Comparison of ENCODE assay signal across 11 cellular contexts in the genomic region with DNA sequence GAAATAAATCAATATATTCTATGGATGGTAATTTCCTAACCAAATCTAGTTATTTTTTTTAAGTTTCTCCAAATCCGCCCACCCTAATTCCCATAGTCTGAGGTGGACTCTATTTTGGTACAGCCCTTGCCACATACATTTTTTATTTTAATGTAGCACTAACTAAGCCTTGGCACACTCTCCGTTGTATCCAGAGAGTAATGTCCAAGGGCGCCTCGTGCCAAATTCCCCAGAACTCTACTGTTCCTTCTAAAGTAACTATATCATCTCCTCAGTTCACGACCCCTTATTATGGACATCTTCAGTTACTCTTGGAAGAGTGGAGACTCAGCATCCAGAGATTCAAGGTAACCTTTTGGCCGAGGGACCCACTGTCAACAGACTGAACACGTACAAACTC. TPM values are rescaled to one million over a fixed set of nuclear protein-coding genes. Genes with fewer than 3 reads are reported as not detected.
DNase-seq lines count a peak whose midpoint lies in the region; ATAC-seq, FAIRE-seq and TF ChIP-seq lines count a peak whose summit lies in the region.
"Had no signal": no experiment of that assay in that cellular context is flagged by ENCODE, and none has a peak within 500 bp of the region (broad histone marks: within the 10 kb centered on the region; RNA-seq: fewer than 3 reads in every experiment).

No MANE protein-coding gene starts in this region.

- CTCF ChIA-PET in H1 (lab: Charles Lee; ENCODE audit: partially characterized antibody), result no interaction called here

- peaks cover 18% of the 10 kb centered on the region for H3K27me3 ChIP-seq in HUES64 (ENCODE audit: insufficient read depth, low read length)
- peaks cover 0 to 8% (median 3%) of the 10 kb centered on the region in 4 experiments; a peak in 4 of 7 replicates for H3K27me3 ChIP-seq in H1 (replicated peaks in 1 of 4; ENCODE audit: control insufficient read depth in 3 of 4, extremely low read depth in 1 of 4, insufficient read depth in 3 of 4, low read length in 3 of 4)
- H3K27me3 ChIP-seq in muscle layer of colon (ENCODE audit: control insufficient read depth in 1 of 2, insufficient read depth in 2 of 2, low read length in 2 of 2), result no peaks in the 10 kb centered on the region

- H4K5ac ChIP-seq in H1 (ENCODE audit: insufficient read length, low read depth, low read length), result no peak overlapping the region

- no peak overlapping the region for H3K27ac ChIP-seq in HUES64 (ENCODE audit: low read depth, low read length)
- no peak overlapping the region for H3K27ac ChIP-seq in H1 (ENCODE audit: low read depth, low read length)
- peak overlapping the region; percentile 79 for H3K27ac ChIP-seq in muscle layer of colon (ENCODE audit: low read depth, low read length)

- no peak for TF ChIP-seq EP300 in H1 (IDR thresholded peaks at IDR 0.05; ENCODE audit: borderline replicate concordance in 1 of 2, low read depth in 2 of 2, low read length in 2 of 2)

- DNase-seq in H1 (ENCODE audit: low read depth in 1 of 2, low spot score in 2 of 2) (no peak), type B pancreatic cell (ENCODE audit: extremely low spot score, unreplicated experiment) (no peak), lower leg skin (ENCODE audit: low spot score in 2 of 2) (no peak)
- DNase-seq in NK-92 treated with Interleukin-12 subunit alpha and Interleukin-12 subunit beta, amount 100 ng/mL, for 24 hours (lab: John Stamatoyannopoulos, UW), result no peak
- DNase-seq: DND-41, NCI-H2171, spleen had no signal

- H3K27me3 Mint-ChIP-seq in type B pancreatic cell, result peaks cover 29% of the 10 kb centered on the region

- no peak overlapping the region for H3K4ac ChIP-seq in H1 (replicated peaks; ENCODE audit: insufficient read length, low read depth, low read length)

- H3K23ac ChIP-seq in H1 (ENCODE audit: insufficient read length), result no peak overlapping the region

- H3K9me3 ChIP-seq in HUES64 (ENCODE audit: insufficient read depth, low read depth, low read length), result no peaks in the 10 kb centered on the region
- H3K9me3 ChIP-seq in H1 (ENCODE audit: insufficient read depth in 2 of 2, low read depth in 1 of 2, low read length in 1 of 2), result no peaks in the 10 kb centered on the region
- no peaks in the 10 kb centered on the region for H3K9me3 ChIP-seq in muscle layer of colon (ENCODE audit: low read length)
- H3K9me3 ChIP-seq: spleen had no signal

- no peaks in the 10 kb centered on the region for H3K36me3 Mint-ChIP-seq in type B pancreatic cell
- H3K36me3 Mint-ChIP-seq: stimulated activated memory B cell treated with anti-CD40 and anti-IgM and Interleukin-4, amounts not matched to agents 10 μg/mL and 1 μg/mL and 100 μg/mL, for 72 hours had no signal

- peaks cover 5% of the 10 kb centered on the region for H3K9me3 Mint-ChIP-seq in type B pancreatic cell

- H3K79me1 ChIP-seq in H1 (ENCODE audit: low read depth, low read length), result no peaks in the 10 kb centered on the region; the same call in 1 of the 2 replicates

- peaks cover 0 to 12% of the 10 kb centered on the region in 2 experiments; a peak in 2 of 4 replicates for H3K79me2 ChIP-seq in H1 (ENCODE audit: control insufficient read depth in 1 of 2, insufficient read depth in 2 of 2, low read length in 2 of 2)

- H3K4me2 ChIP-seq in H1 (ENCODE audit: insufficient read depth in 1 of 2, low read depth in 2 of 2, low read length in 2 of 2), result peak overlapping the region; percentile 88 to 96

- H2AK5ac ChIP-seq in H1 (ENCODE audit: low read depth, low read length), result no peak overlapping the region

- TF ChIP-seq POLR2A in H1 (IDR thresholded peaks at IDR 0.05; ENCODE audit: control extremely low read depth in 1 of 2, low read depth in 2 of 2, low read length in 2 of 2), result no peak
- no peak for TF ChIP-seq POLR2A in lower leg skin (IDR thresholded peaks at IDR 0.05)

- intact Hi-C loops in lower leg skin (cut with DNase I; ENCODE audit: low total_unique reads), result no loop called here

- no peak overlapping the region; the same call in 1 of the 2 replicates for H2BK12ac ChIP-seq in H1 (ENCODE audit: low read depth, low read length)

- no peak overlapping the region for H2BK20ac ChIP-seq in H1 (ENCODE audit: low read length)

- no peaks in the 10 kb centered on the region for H4K20me1 ChIP-seq in H1 (replicated peaks in 1 of 2; ENCODE audit: control insufficient read depth in 1 of 2, insufficient read depth in 2 of 2, low read length in 2 of 2)

- TF ChIP-seq CTCF in H1 (IDR thresholded peaks at IDR 0.05; ENCODE audit: control extremely low read depth in 1 of 3, insufficient read depth in 1 of 3, low read depth in 1 of 3, low read length in 3 of 3) (no peak), type B pancreatic cell (conservative IDR thresholded peaks at IDR 0.05) (no peak), lower leg skin (IDR thresholded peaks at IDR 0.05) (no peak)

- no peak overlapping the region for H2BK5ac ChIP-seq in H1 (ENCODE audit: low read depth, low read length)

- H2AFZ ChIP-seq in H1 (ENCODE audit: low read length), result no peak overlapping the region

- H3K4me1 Mint-ChIP-seq in type B pancreatic cell (ENCODE audit: unreplicated experiment), result peaks cover 18% of the 10 kb centered on the region
- H3K4me1 Mint-ChIP-seq: stimulated activated memory B cell treated with anti-CD40 and anti-IgM and Interleukin-4, amounts not matched to agents 10 μg/mL and 1 μg/mL and 100 μg/mL, for 72 hours had no signal

- H3K4me3 Mint-ChIP-seq in type B pancreatic cell, result peak overlapping the region; percentile 84
- H3K4me3 Mint-ChIP-seq: stimulated activated memory B cell treated with anti-CD40 and anti-IgM and Interleukin-4, amounts not matched to agents 10 μg/mL and 1 μg/mL and 100 μg/mL, for 72 hours had no signal

- peaks cover 8% of the 10 kb centered on the region; the same call in 1 of the 2 replicates for H3K4me1 ChIP-seq in HUES64 (ENCODE audit: insufficient read depth, low read length)
- peaks cover 0 to 6% (median 2%) of the 10 kb centered on the region in 4 experiments; a peak in 5 of 7 replicates for H3K4me1 ChIP-seq in H1 (replicated peaks in 1 of 4; ENCODE audit: control insufficient read depth in 3 of 4, insufficient read depth in 4 of 4, low read length in 3 of 4)
- peaks cover 23% of the 10 kb centered on the region for H3K4me1 ChIP-seq in muscle layer of colon (ENCODE audit: insufficient read depth, low read length)

- H3K36me3 ChIP-seq in HUES64 (ENCODE audit: insufficient read depth, low read length) (no peaks in the 10 kb centered on the region), H1 (ENCODE audit: control insufficient read depth in 2 of 4, insufficient read depth in 4 of 4, low read length in 3 of 4) (no peaks in the 10 kb centered on the region), muscle layer of colon (ENCODE audit: insufficient read depth, low read length) (no peaks in the 10 kb centered on the region)
- H3K36me3 ChIP-seq: spleen had no signal

- H3K18ac ChIP-seq in H1 (ENCODE audit: extremely low read depth, low read length), result no peak overlapping the region

- WGBS in HUES64, result 75% methylated on average over 7 of the region's 7 CpGs
- 83% methylated on average over 7 of the region's 7 CpGs; no CpG with 5 or more reads in 1 of the 2 experiments for WGBS in H1 (ENCODE audit: extremely low coverage in 1 of 2, insufficient coverage in 1 of 2, insufficient read length in 1 of 2, insufficient replicate concordance in 2 of 2, low coverage in 1 of 2, low lambda C conversion rate in 2 of 2, missing lambda C conversion rate in 1 of 2), 2 experiments
- 40 to 49% methylated on average over 7 of the region's 7 CpGs for WGBS in lower leg skin, 2 donors

- no peak for TF ChIP-seq RAD21 in H1 (IDR thresholded peaks at IDR 0.05 in 1 of 2, conservative IDR thresholded peaks at IDR 0.05 in 1 of 2; ENCODE audit: low read depth in 2 of 2, low read length in 2 of 2)

- no peak overlapping the region for H3K14ac ChIP-seq in H1 (ENCODE audit: insufficient read length)

- no peak overlapping the region for H4K91ac ChIP-seq in H1 (replicated peaks; ENCODE audit: insufficient read length, low read length)

- no peak overlapping the region for H2BK15ac ChIP-seq in H1 (ENCODE audit: low read length)

- FAIRE-seq in H1 (lab: Jason Lieb, UNC), result no peak

- peaks cover 10% of the 10 kb centered on the region for H3K23me2 ChIP-seq in H1 (ENCODE audit: low read depth, low read length)

- H3K27ac Mint-ChIP-seq in type B pancreatic cell, result peak overlapping the region; percentile 64
- H3K27ac Mint-ChIP-seq: stimulated activated memory B cell treated with anti-CD40 and anti-IgM and Interleukin-4, amounts not matched to agents 10 μg/mL and 1 μg/mL and 100 μg/mL, for 72 hours had no signal

- no peak for ATAC-seq in GM18511 (IDR thresholded peaks at IDR 0.05; ENCODE audit: unreplicated experiment)

- H2BK120ac ChIP-seq in H1 (replicated peaks; ENCODE audit: low read depth, low read length), result no peak overlapping the region

- H3K56ac ChIP-seq in H1 (replicated peaks; ENCODE audit: insufficient read length, low read depth, low read length), result no peak overlapping the region

- no peak overlapping the region for H4K8ac ChIP-seq in H1 (ENCODE audit: extremely low read depth, insufficient read depth, low read length)

- POLR2A ChIA-PET in H1 (lab: Charles Lee; ENCODE audit: partially characterized antibody), result no interaction called here

- peak overlapping the region; percentile 72 for H3K4me3 ChIP-seq in HUES64 (ENCODE audit: low read length)
- peak overlapping the region; percentile 70 to 80 (median 77); a peak in 7 of 8 replicates for H3K4me3 ChIP-seq in H1 (ENCODE audit: extremely low read depth in 1 of 4, insufficient read depth in 2 of 4, low read depth in 3 of 4, low read length in 4 of 4)
- peak overlapping the region; percentile 66 to 68 for H3K4me3 ChIP-seq in muscle layer of colon (ENCODE audit: low read depth in 1 of 2, low read length in 2 of 2)
- H3K4me3 ChIP-seq in lower leg skin (ENCODE audit: low read depth, poor library complexity, severe bottlenecking), result no peak overlapping the region

- H3K9ac ChIP-seq in HUES64 (ENCODE audit: low read depth, low read length), result no peak overlapping the region; the same call in 1 of the 2 replicates
- H3K9ac ChIP-seq in H1 (replicated peaks in 1 of 4; ENCODE audit: extremely low read depth in 1 of 4, low read depth in 3 of 4, low read length in 3 of 4), result no peak overlapping the region
- H3K9ac ChIP-seq in muscle layer of colon (ENCODE audit: low read length), result peak overlapping the region; percentile 77

RNA-seq across cellular contexts. Expression of a gene that starts 1.3 kb away (rescaled TPM):
- 12.7 TPM for polyA plus RNA-seq in HUES64 (2013, experiment 1 of 2)
- polyA plus RNA-seq in HUES64 (2013, experiment 2 of 2), result 12.0 TPM
- 13.4 and 21.6 TPM in 2 replicates for total RNA-seq in H1 (2021; fragmentation: NEBNext Ultra II Directional; extraction: Animal tissue kit (Norgen Biotek cat#: 25700))
- polyA plus RNA-seq in H1 (2011; rRNA removed), result 21.6 and 24.2 TPM in 2 replicates
- 6.0 TPM for polyA plus RNA-seq in H1 (2011; cell fraction: cytosol; rRNA removed)
- 17.2 TPM for polyA plus RNA-seq in H1 (2011; cell fraction: nucleus; rRNA removed)
- 5.3 to 10.0 TPM (median 7.6 TPM) in 4 replicates for polyA plus RNA-seq in H1 (2012, experiment 1 of 2)
- polyA plus RNA-seq in H1 (2012, experiment 2 of 2), result 0.24 TPM
- polyA plus RNA-seq in H1 (2013, experiment 1 of 2), result 7.6 TPM
- polyA plus RNA-seq in H1 (2013, experiment 2 of 2), result 6.5 TPM
- 44.5 and 69.7 TPM in 2 replicates for polyA minus RNA-seq in H1 (2011; rRNA and poly(A)+ RNA removed)
- polyA minus RNA-seq in H1 (2011; cell fraction: cytosol; rRNA and poly(A)+ RNA removed), result 3.0 TPM
- 18.2 TPM for polyA minus RNA-seq in H1 (2011; cell fraction: nucleus; rRNA and poly(A)+ RNA removed)
- total RNA-seq in type B pancreatic cell (ENCODE audit: low replicate concordance), result 11.1 and 25.3 TPM in 2 replicates
- 10 to 100 TPM in 2 of 4 donors, 1 to 10 TPM in 2; 8.0 to 24.7 (median 10.3) TPM for total RNA-seq in lower leg skin
